In genomic region chr6:371851-372250, GRCh38 we compare ENCODE assay signal across 4 cellular contexts. TPM values are rescaled to one million over a fixed set of nuclear protein-coding genes. Genes with fewer than 3 reads are reported as not detected.
"Had no signal": no experiment of that assay in that cellular context is flagged by ENCODE, and none has a peak within 500 bp of the region (broad histone marks: within the 10 kb centered on the region; RNA-seq: fewer than 3 reads in every experiment).

No MANE protein-coding gene starts in this region.

RNA-seq across cellular contexts. Expression of gene IRF4, which starts 19.7 kb away (rescaled TPM):
- total RNA-seq: GM23248, H4, HFFc6, IMR-90 had no signal
- polyA plus RNA-seq: IMR-90 had no signal
